Comparison of ENCODE assay signal across 26 cellular contexts in genomic region chr21:40118527-40118926, GRCh38.
DNase-seq lines count a peak whose midpoint lies in the region; ATAC-seq and TF ChIP-seq lines count a peak whose summit lies in the region.
"Had no signal": no experiment of that assay in that cellular context is flagged by ENCODE, and none has a peak within 500 bp of the region (broad histone marks: within the 10 kb centered on the region; RNA-seq: fewer than 3 reads in every experiment).

No MANE protein-coding gene starts in this region.

- no peak for TF ChIP-seq CTCF in GM20000 (IDR thresholded peaks at IDR 0.05; ENCODE audit: extremely low read depth, missing control alignments)

- ATAC-seq in GM18520 (IDR thresholded peaks at IDR 0.05; ENCODE audit: unreplicated experiment) = no peak
- no peak for ATAC-seq in GM21381 (IDR thresholded peaks at IDR 0.05; ENCODE audit: unreplicated experiment)
- ATAC-seq: body of pancreas; K562; right lobe of liver; stimulated activated memory B cell treated with anti-CD40 and anti-IgM and Interleukin-4, amounts not matched to agents 10 μg/mL and 1 μg/mL and 100 μg/mL, for 72 hours; T-cell had no signal

- H3K27ac ChIP-seq in epithelial cell of prostate = peak overlapping the region; percentile 44
- H3K27ac ChIP-seq: body of pancreas, C4-2B, left ventricle myocardium inferior, neutrophil, PC-9, right lobe of liver had no signal

- DNase-seq in DMS153 (lab: John Stamatoyannopoulos, UW) (peak; percentile 90), Daoy (ENCODE audit: low read depth) (peak; percentile 30), NCI-H2107 (lab: John Stamatoyannopoulos, UW) (peak; percentile 41), epithelial cell of prostate (ENCODE audit: low read depth, low spot score) (peak; percentile 57), GM20000 (ENCODE audit: low spot score) (no peak)
- DNase-seq: activated CD4-positive, CD25-positive, alpha-beta regulatory T cell; activated naive CD4-positive, alpha-beta T cell treated with Interleukin-2 at 50 U/mL for 16 hours; body of pancreas; Calu3; HCEC 1CT; left ventricle myocardium inferior; MM.1S; NCI-H1417; NCI-H226; NK-92 treated with Interleukin-12 subunit alpha and Interleukin-12 subunit beta, amount 100 ng/mL, for 24 hours; right lobe of liver; SHP77 treated with DMSO at 0.1 percent for 48 hours; stimulated activated CD4-positive, alpha-beta T cell treated with anti-CD3 and anti-CD28 coated beads, Interleukin-4, amount 100 ng/mL, for 24 hours; T-cell had no signal
